23 cellular contexts compared by ENCODE assay signal in the genomic region with DNA sequence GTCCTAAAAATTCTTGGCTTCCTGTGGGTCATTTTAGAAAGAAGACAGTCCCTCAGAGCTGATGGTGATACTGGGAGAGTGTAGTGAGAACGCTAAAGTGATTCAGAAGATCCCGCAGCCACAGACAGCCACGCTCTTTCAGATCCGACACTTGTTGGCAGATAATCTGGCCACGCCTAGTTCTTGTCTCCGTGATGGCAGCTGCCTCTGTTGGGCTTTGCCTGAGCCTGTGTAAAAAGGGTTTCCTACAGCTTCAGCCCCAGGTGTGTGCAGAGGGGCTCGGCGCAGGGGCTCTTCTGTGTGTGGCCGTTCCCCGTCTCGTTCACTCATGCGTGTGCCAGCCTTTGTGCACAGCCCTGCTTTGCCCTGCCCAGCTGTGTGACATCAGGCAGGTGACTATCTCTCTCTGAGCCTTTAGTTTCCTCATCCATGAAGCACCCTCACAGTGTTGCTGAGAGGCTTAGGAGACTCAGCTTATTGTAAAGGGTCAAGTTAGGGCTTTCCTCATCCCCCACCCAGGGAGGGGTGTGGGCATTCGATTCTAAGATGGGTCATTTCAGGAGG. TPM values are rescaled to one million over a fixed set of nuclear protein-coding genes. Genes with fewer than 3 reads are reported as not detected.
DNase-seq lines count a peak whose midpoint lies in the region; ATAC-seq, FAIRE-seq and TF ChIP-seq lines count a peak whose summit lies in the region.
"Had no signal": no experiment of that assay in that cellular context is flagged by ENCODE, and none has a peak within 500 bp of the region (broad histone marks: within the 10 kb centered on the region; RNA-seq: fewer than 3 reads in every experiment).

No MANE protein-coding gene starts in this region.

- ATAC-seq in GM12878: peak; percentile 73
- peak; percentile 23 for ATAC-seq in mucosa of descending colon
- no peak for ATAC-seq in HG02938 (IDR thresholded peaks at IDR 0.05; ENCODE audit: unreplicated experiment)
- ATAC-seq: body of pancreas, left lung had no signal

- FAIRE-seq in GM12878 (lab: Jason Lieb, UNC): peak; percentile 35
- FAIRE-seq: HTR-8/SVneo, RCC 7860 had no signal

- H4K20me1 ChIP-seq in GM12878 (ENCODE audit: control insufficient read depth, insufficient read depth): no peaks in the 10 kb centered on the region

- H3K27ac Mint-ChIP-seq in Calu3 (ENCODE audit: unreplicated experiment) (peak overlapping the region; percentile 75), IgD-negative memory B cell (peak overlapping the region; percentile 46 to 85 (median 64))
- H3K27ac Mint-ChIP-seq: activated naive CD8-positive, alpha-beta T cell; activated T-helper 1 cell treated with anti-CD3 and anti-CD28 coated beads, Interleukin-12 subunit alpha, Interleukin-12 subunit beta, Interleukin-2, Interleukin-4 antibody, amounts not matched to agents 30 ng/mL and 10 ng/mL and 1 ng/mL, durations not matched to agents 14 hours and 24 hours and 36 hours; endodermal cell had no signal

- no peaks in the 10 kb centered on the region for H3K36me3 ChIP-seq in GM12878 (ENCODE audit: control insufficient read depth in 2 of 2, insufficient read depth in 2 of 2, low read length in 1 of 2)
- no peaks in the 10 kb centered on the region for H3K36me3 ChIP-seq in mucosa of descending colon (ENCODE audit: low read depth)
- H3K36me3 ChIP-seq in prostate gland: no peaks in the 10 kb centered on the region
- H3K36me3 ChIP-seq: HAP-1 had no signal

- H3K9me3 ChIP-seq in GM12878 (replicated peaks; ENCODE audit: control insufficient read depth, insufficient read depth, low read length) (peaks cover 4% of the 10 kb centered on the region; the same call in 2 of the 3 replicates), mucosa of descending colon (no peaks in the 10 kb centered on the region), prostate gland (no peaks in the 10 kb centered on the region)
- H3K9me3 ChIP-seq: body of pancreas, SK-N-SH had no signal

- in situ Hi-C loops in GM12878 (cut with MboI): no loop called here

- H3K4me3 Mint-ChIP-seq in Calu3 (ENCODE audit: low read depth, unreplicated experiment) (no peak overlapping the region), IgD-negative memory B cell (peak overlapping the region in 3 of 4 donors; percentile 52 to 72 (median 67))
- H3K4me3 Mint-ChIP-seq: activated naive CD8-positive, alpha-beta T cell; activated T-helper 1 cell treated with anti-CD3 and anti-CD28 coated beads, Interleukin-12 subunit alpha, Interleukin-12 subunit beta, Interleukin-2, Interleukin-4 antibody, amounts not matched to agents 30 ng/mL and 10 ng/mL and 1 ng/mL, durations not matched to agents 14 hours and 24 hours and 36 hours; endodermal cell had no signal

- TF ChIP-seq RAD21 in GM12878 (IDR thresholded peaks at IDR 0.05; ENCODE audit: insufficient read depth, low read depth, low read length): no peak

- BruUV-seq in Calu3 (replicated peaks; lab: Mats Ljungman, UMichigan): no TSS peak
- BruUV-seq in GM12878 (replicated peaks; lab: Mats Ljungman, UMichigan): no TSS peak

- no peak for TF ChIP-seq CTCF in Calu3 (IDR thresholded peaks at IDR 0.05; ENCODE audit: unreplicated experiment)
- no peak for TF ChIP-seq CTCF in GM12878 (IDR thresholded peaks at IDR 0.05 in 2 of 3, conservative IDR thresholded peaks at IDR 0.05 in 1 of 3; ENCODE audit: control insufficient read depth in 2 of 3, extremely low read depth in 1 of 3, insufficient read depth in 1 of 3, low read depth in 3 of 3, low read length in 3 of 3)
- TF ChIP-seq CTCF in mucosa of descending colon (IDR thresholded peaks at IDR 0.05): no peak
- TF ChIP-seq CTCF in prostate gland (IDR thresholded peaks at IDR 0.05): no peak

- H3K79me2 ChIP-seq in GM12878 (ENCODE audit: control insufficient read depth, insufficient read depth, low read length): no peaks in the 10 kb centered on the region; the same call in 1 of the 2 replicates

- DNase-seq in Calu3 (no peak), GM12878 (ENCODE audit: low read depth, low spot score) (no peak), mucosa of descending colon (no peak), HuH-7 (ENCODE audit: low spot score) (no peak), GOT3 (lab: John Stamatoyannopoulos, UW) (no peak), prostate gland (ENCODE audit: low spot score) (no peak)
- DNase-seq: activated CD4-positive, CD25-positive, alpha-beta regulatory T cell treated with anti-CD3 and anti-CD28 coated beads, Interleukin-2, amount 50 U/mL, for 72 hours; body of pancreas; DMS79 treated with DMSO at 0.1 percent for 48 hours; endodermal cell; head of caudate nucleus; left lung; NCI-H1417 treated with DMSO at 0.1 percent for 48 hours; NCI-H524 treated with DMSO at 0.1 percent for 48 hours; SK-N-SH; stimulated activated CD4-positive, alpha-beta T cell treated with anti-CD3 and anti-CD28 coated beads, Interleukin-12 subunit alpha, Interleukin-12 subunit beta, amount 100 ng/mL, for 4 hours had no signal

- H3K36me3 Mint-ChIP-seq in Calu3 (ENCODE audit: insufficient read depth, unreplicated experiment): peaks cover 60% of the 10 kb centered on the region
- peaks cover 19% of the 10 kb centered on the region for H3K36me3 Mint-ChIP-seq in IgD-negative memory B cell

- intact Hi-C loops in Calu3 (cut with micrococcal nuclease; ENCODE audit: unreplicated experiment) (no loop called here), GM12878 (cut with micrococcal nuclease; ENCODE audit: unreplicated experiment) (no loop called here), mucosa of descending colon (cut with DNase I, micrococcal nuclease) (no loop called here), prostate gland (cut with DNase I) (no loop called here)

- H3K4me2 ChIP-seq in GM12878 (ENCODE audit: control insufficient read depth, insufficient read depth): peak overlapping the region; percentile 54
- H3K4me2 ChIP-seq: SK-N-SH had no signal

- TF ChIP-seq EP300 in GM12878 (IDR thresholded peaks at IDR 0.05; ENCODE audit: borderline replicate concordance in 1 of 2, control insufficient read depth in 1 of 2, low read depth in 2 of 2, low read length in 2 of 2): no peak

- peak overlapping the region; percentile 61 for H2AFZ ChIP-seq in GM12878 (ENCODE audit: control insufficient read depth, low read depth, low read length)

- peak overlapping the region; percentile 4; the same call in 1 of the 2 replicates for H3K9ac ChIP-seq in GM12878 (ENCODE audit: control insufficient read depth, insufficient read depth, low read length)
- H3K9ac ChIP-seq: SK-N-SH had no signal

- H3K27me3 ChIP-seq in GM12878 (replicated peaks in 1 of 2; ENCODE audit: control insufficient read depth in 2 of 2, insufficient read depth in 2 of 2, low read length in 1 of 2) (no peaks in the 10 kb centered on the region), prostate gland (replicated peaks; ENCODE audit: insufficient read depth) (no peaks in the 10 kb centered on the region)
- H3K27me3 ChIP-seq: body of pancreas, left lung had no signal

- no peaks in the 10 kb centered on the region for H3K9me3 Mint-ChIP-seq in Calu3 (ENCODE audit: low read depth, unreplicated experiment)
- peaks cover 0 to 6% (median 3%) of the 10 kb centered on the region in 3 donors for H3K9me3 Mint-ChIP-seq in IgD-negative memory B cell

- H3K27ac ChIP-seq in GM12878 (ENCODE audit: control insufficient read depth, insufficient read depth) (no peak overlapping the region), prostate gland (no peak overlapping the region)
- H3K27ac ChIP-seq: body of pancreas had no signal

- no peak overlapping the region for H3K4me3 ChIP-seq in GM12878
- H3K4me3 ChIP-seq in mucosa of descending colon: no peak overlapping the region
- H3K4me3 ChIP-seq in prostate gland: no peak overlapping the region
- H3K4me3 ChIP-seq: body of pancreas, HAP-1, left lung had no signal

- POLR2A ChIA-PET in GM12878 (lab: Charles Lee): interaction anchor here (1.0 kb wide), 2 partner anchors 10 to 28 kb away, joined by 3 read pairs; no protein-coding TSS in a partner anchor

- SMC1A ChIA-PET in GM12878 (lab: Charles Lee; ENCODE audit: uncharacterized antibody, unreplicated experiment): interaction anchor here (0.8 to 1.2 kb wide), 6 partner anchors 8 to 52 kb away, joined by 3 to 5 read pairs (median 4); no protein-coding TSS in a partner anchor

- no peaks in the 10 kb centered on the region for H3K27me3 Mint-ChIP-seq in Calu3 (ENCODE audit: unreplicated experiment)
- no peaks in the 10 kb centered on the region for H3K27me3 Mint-ChIP-seq in IgD-negative memory B cell
- H3K27me3 Mint-ChIP-seq: activated naive CD8-positive, alpha-beta T cell had no signal

- CTCF ChIA-PET in Calu3 (lab: Charles Lee) (no interaction called here), GM12878 (lab: Yijun Ruan, JAX) (interaction anchor here (1.1 to 1.4 kb wide), 3 partner anchors 14 to 55 kb away, joined by 3 to 5 read pairs (median 4); no protein-coding TSS in a partner anchor)

- H3K4me1 Mint-ChIP-seq in Calu3 (ENCODE audit: low read depth, unreplicated experiment) (peaks cover 40% of the 10 kb centered on the region), IgD-negative memory B cell (peaks cover 39 to 48% (median 48%) of the 10 kb centered on the region in 3 donors)
- H3K4me1 Mint-ChIP-seq: endodermal cell had no signal

- H3K4me1 ChIP-seq in GM12878 (ENCODE audit: control insufficient read depth, insufficient read depth, low read length): peaks cover 18% of the 10 kb centered on the region
- no peaks in the 10 kb centered on the region for H3K4me1 ChIP-seq in mucosa of descending colon (ENCODE audit: low read depth)
- H3K4me1 ChIP-seq in prostate gland (replicated peaks): no peaks in the 10 kb centered on the region
- H3K4me1 ChIP-seq: HAP-1 had no signal

- WGBS in GM12878 (ENCODE audit: insufficient coverage, insufficient replicate concordance, low lambda C conversion rate, missing lambda C conversion rate): 68% methylated on average over 13 of the region's 13 CpGs
- WGBS in prostate gland: 66% methylated on average over 13 of the region's 13 CpGs

- TF ChIP-seq POLR2A in GM12878 (IDR thresholded peaks at IDR 0.05; ENCODE audit: low read depth, low read length) (no peak), prostate gland (IDR thresholded peaks at IDR 0.05) (no peak)

- RAD21 ChIA-PET in GM12878 (lab: Charles Lee; ENCODE audit: unreplicated experiment): interaction anchor here (0.9 kb wide), 1 partner anchor 21 kb away, joined by 3 read pairs; no protein-coding TSS in a partner anchor

RNA-seq across cellular contexts. Expression of a gene that starts 6.3 kb away (rescaled TPM):
- total RNA-seq in Calu3 (2022) (25.5 and 31.6 TPM in 2 replicates), GM12878 (2014; rRNA removed) (5.6 and 6.9 TPM in 2 replicates), GM12878 (2014; rRNA removed; fragmentation: Illumina TruSeq; extraction: Trizol) (4.0 and 4.2 TPM in 2 replicates), GM12878 (2021) (4.7 and 4.9 TPM in 2 replicates), mucosa of descending colon (1 to 10 TPM; 1.1 to 3.2 (median 2.4) TPM), prostate gland (1 to 10 TPM; 5.1 to 7.6 TPM)
- polyA plus RNA-seq in IgD-negative memory B cell (8.4 TPM), GM12878 (2011; rRNA removed) (2.6 and 3.4 TPM in 2 replicates), GM12878 (2014; fragmentation: Illumina TruSeq; extraction: Trizol) (3.9 and 4.8 TPM in 2 replicates), GM12878 (2014; fragmentation: Nextera tagmentation; extraction: Ambion mirVana) (under 1 TPM; 0.48 to 0.88 TPM), GM12878 (2014; rRNA removed) (5.0 and 5.7 TPM in 2 replicates), GM12878 (2016; fragmentation: Nextera tagmentation; extraction: Ambion mirVana) (1 to 10 TPM; 3.9 to 4.8 TPM)
- total RNA-seq in GM12878 (2013; cell fraction: nucleolus; rRNA removed): 15.3 and 17.6 TPM in 2 replicates
- polyA plus RNA-seq in GM12878 (2011; ENCODE audit: low read depth): 1.9 TPM
- polyA plus RNA-seq in GM12878 (2011; cell fraction: cytosol; rRNA removed): 3.4 and 4.3 TPM in 2 replicates
- polyA plus RNA-seq in GM12878 (2011; cell fraction: nucleus; rRNA removed): 1.6 and 1.9 TPM in 2 replicates
- 2.5 and 4.5 TPM in 2 replicates for polyA plus RNA-seq in GM12878 (2012)
- polyA minus RNA-seq in GM12878 (2011; rRNA and poly(A)+ RNA removed): 2.4 and 4.4 TPM in 2 replicates
- 1.1 and 1.6 TPM in 2 replicates for polyA minus RNA-seq in GM12878 (2011; cell fraction: cytosol; rRNA and poly(A)+ RNA removed)
- polyA minus RNA-seq in GM12878 (2011; cell fraction: nucleus; rRNA and poly(A)+ RNA removed): 0.85 and 1.3 TPM in 2 replicates

RNA-seq across cellular contexts. Expression of a gene that starts 29.4 kb away (rescaled TPM):
- total RNA-seq in Calu3 (2022): 49.0 and 50.4 TPM in 2 replicates
- polyA plus RNA-seq in IgD-negative memory B cell: 47.3 TPM
- 114 and 118 TPM in 2 replicates for total RNA-seq in GM12878 (2013; cell fraction: nucleolus; rRNA removed)
- total RNA-seq in GM12878 (2014; rRNA removed): 45.9 and 55.7 TPM in 2 replicates
- total RNA-seq in GM12878 (2014; rRNA removed; fragmentation: Illumina TruSeq; extraction: Trizol): 53.3 and 54.6 TPM in 2 replicates
- 48.1 and 49.6 TPM in 2 replicates for total RNA-seq in GM12878 (2021)
- 26.8 TPM for polyA plus RNA-seq in GM12878 (2011; ENCODE audit: low read depth)
- 39.9 and 49.2 TPM in 2 replicates for polyA plus RNA-seq in GM12878 (2011; rRNA removed)
- polyA plus RNA-seq in GM12878 (2011; cell fraction: cytosol; rRNA removed): 21.6 and 26.0 TPM in 2 replicates
- 16.5 and 25.6 TPM in 2 replicates for polyA plus RNA-seq in GM12878 (2011; cell fraction: nucleus; rRNA removed)
- polyA plus RNA-seq in GM12878 (2012): 37.1 and 43.4 TPM in 2 replicates
- polyA plus RNA-seq in GM12878 (2014; fragmentation: Illumina TruSeq; extraction: Trizol): 46.9 and 53.9 TPM in 2 replicates
- 10 to 100 TPM; 12.0 to 12.2 TPM for polyA plus RNA-seq in GM12878 (2014; fragmentation: Nextera tagmentation; extraction: Ambion mirVana)
- polyA plus RNA-seq in GM12878 (2014; rRNA removed): 34.4 and 38.1 TPM in 2 replicates
- 10 to 100 TPM; 19.9 to 23.9 TPM for polyA plus RNA-seq in GM12878 (2016; fragmentation: Nextera tagmentation; extraction: Ambion mirVana)
- polyA minus RNA-seq in GM12878 (2011; rRNA and poly(A)+ RNA removed): 38.2 and 41.1 TPM in 2 replicates
- polyA minus RNA-seq in GM12878 (2011; cell fraction: cytosol; rRNA and poly(A)+ RNA removed): 13.6 and 17.6 TPM in 2 replicates
- 6.4 and 13.1 TPM in 2 replicates for polyA minus RNA-seq in GM12878 (2011; cell fraction: nucleus; rRNA and poly(A)+ RNA removed)
- total RNA-seq in mucosa of descending colon: 10 to 100 TPM; 33.6 to 38.2 (median 36.2) TPM
- total RNA-seq in prostate gland: 10 to 100 TPM; 59.5 to 67.7 TPM

RNA-seq across cellular contexts. Expression of a gene that starts 55.5 kb away (rescaled TPM):
- total RNA-seq in Calu3 (2022) (120 and 126 TPM in 2 replicates), GM12878 (2014; rRNA removed) (97.8 and 113 TPM in 2 replicates), GM12878 (2014; rRNA removed; fragmentation: Illumina TruSeq; extraction: Trizol) (113 TPM in 2 replicates), GM12878 (2021) (98.6 and 100 TPM in 2 replicates), mucosa of descending colon (100 to 1,000 TPM in 1 of 3 donors, 10 to 100 TPM in 2; 71.7 to 118 (median 85.5) TPM), prostate gland (100 to 1,000 TPM; 118 to 126 TPM)
- polyA plus RNA-seq in IgD-negative memory B cell (221 TPM), GM12878 (2011; rRNA removed) (233 and 236 TPM in 2 replicates), GM12878 (2014; fragmentation: Illumina TruSeq; extraction: Trizol) (190 and 202 TPM in 2 replicates), GM12878 (2014; fragmentation: Nextera tagmentation; extraction: Ambion mirVana) (100 to 1,000 TPM; 309 to 457 TPM), GM12878 (2014; rRNA removed) (144 and 178 TPM in 2 replicates), GM12878 (2016; fragmentation: Nextera tagmentation; extraction: Ambion mirVana) (100 to 1,000 TPM; 217 TPM)
- total RNA-seq in GM12878 (2013; cell fraction: nucleolus; rRNA removed): 21.2 and 26.5 TPM in 2 replicates
- polyA plus RNA-seq in GM12878 (2011; ENCODE audit: low read depth): 164 TPM
- 150 and 160 TPM in 2 replicates for polyA plus RNA-seq in GM12878 (2011; cell fraction: cytosol; rRNA removed)
- 58.7 and 70.9 TPM in 2 replicates for polyA plus RNA-seq in GM12878 (2011; cell fraction: nucleus; rRNA removed)
- polyA plus RNA-seq in GM12878 (2012): 151 and 158 TPM in 2 replicates
- polyA minus RNA-seq in GM12878 (2011; rRNA and poly(A)+ RNA removed): 76.1 and 85.5 TPM in 2 replicates
- polyA minus RNA-seq in GM12878 (2011; cell fraction: cytosol; rRNA and poly(A)+ RNA removed): 20.4 and 24.6 TPM in 2 replicates
- 13.3 and 21.5 TPM in 2 replicates for polyA minus RNA-seq in GM12878 (2011; cell fraction: nucleus; rRNA and poly(A)+ RNA removed)
